Comparison of ENCODE assay signal across 16 cellular contexts in genomic region chr9:128022886-128023285, GRCh38. TPM values are rescaled to one million over a fixed set of nuclear protein-coding genes. Genes with fewer than 3 reads are reported as not detected.
DNase-seq lines count a peak whose midpoint lies in the region; ATAC-seq and TF ChIP-seq lines count a peak whose summit lies in the region.
"Had no signal": no experiment of that assay in that cellular context is flagged by ENCODE, and none has a peak within 500 bp of the region (broad histone marks: within the 10 kb centered on the region; RNA-seq: fewer than 3 reads in every experiment).

No MANE protein-coding gene starts in this region.

- POLR2A ChIA-PET in CD8-positive, alpha-beta T cell (lab: Charles Lee) = interaction anchor here (1.0 to 16.9 kb wide), 3 partner anchors 16 to 67 kb away, joined by 3 to 467 read pairs (median 12); partner anchors contain the start of gene EEIG1
- POLR2A ChIA-PET in activated CD8-positive, alpha-beta T cell treated with anti-CD3 and anti-CD28 coated beads, Interleukin-2, amount 10 ng/mL, durations not matched to agents 7 days and 5 days (lab: Charles Lee) = interaction anchor here (1.3 kb wide), 1 partner anchor 15 kb away, joined by 5 read pairs; no protein-coding TSS in a partner anchor
- POLR2A ChIA-PET in naive thymus-derived CD4-positive, alpha-beta T cell (lab: Charles Lee) = interaction anchor here (1.2 to 28.4 kb wide), 4 partner anchors 7 to 53 kb away, joined by 5 to 1511 read pairs (median 268); partner anchors contain the start of gene EEIG1

- no peak for TF ChIP-seq CTCF in CD8-positive, alpha-beta T cell (IDR thresholded peaks at IDR 0.05)

- ATAC-seq in CD8-positive, alpha-beta T cell = no peak
- no peak for ATAC-seq in activated CD8-positive, alpha-beta T cell treated with anti-CD3 and anti-CD28 coated beads, Interleukin-2, amount 10 ng/mL, durations not matched to agents 7 days and 5 days
- ATAC-seq in naive thymus-derived CD4-positive, alpha-beta T cell = no peak
- ATAC-seq: left lung had no signal

- peaks cover 69% of the 10 kb centered on the region for H3K4me1 ChIP-seq in CD8-positive, alpha-beta T cell (ENCODE audit: insufficient read depth, low read length)
- H3K4me1 ChIP-seq in naive thymus-derived CD4-positive, alpha-beta T cell (ENCODE audit: control insufficient read depth in 2 of 2, insufficient read depth in 2 of 2, low read length in 2 of 2) = peaks cover 65 to 69% of the 10 kb centered on the region in 2 donors
- H3K4me1 ChIP-seq: SJCRH30 had no signal

- intact Hi-C loops in CD8-positive, alpha-beta T cell (cut with DNase I, micrococcal nuclease) = loop anchor here in 1 of 2 experiments (10.0 kb wide), 1 partner anchor 882 kb away; no protein-coding TSS in a partner anchor
- intact Hi-C loops in naive thymus-derived CD4-positive, alpha-beta T cell (cut with micrococcal nuclease) = no loop called here

- DNase-seq in CD8-positive, alpha-beta T cell = no peak
- DNase-seq in M059J (ENCODE audit: low read depth) (peak; percentile 79), NOMO-1 treated with dmso at 0.1 percent for 144 hours (lab: John Stamatoyannopoulos, UW; ENCODE audit: unreplicated experiment) (no peak), NCI-H774 (lab: John Stamatoyannopoulos, UW) (no peak)
- DNase-seq in activated CD8-positive, alpha-beta T cell treated with anti-CD3 and anti-CD28 coated beads, Interleukin-2, amount 10 ng/mL, durations not matched to agents 7 days and 5 days = no peak
- no peak for DNase-seq in naive thymus-derived CD4-positive, alpha-beta T cell
- DNase-seq in activated CD8-positive, alpha-beta memory T cell treated with anti-CD3 and anti-CD28 coated beads, Interleukin-2, amount 50 U/mL, for 48 hours = no peak
- DNase-seq: activated B cell treated with CpG ODN at 0.5 μM for 24 hours, activated T-cell treated with anti-CD3 and anti-CD28 coated beads for 4 hours, heart right ventricle, left lung, NCI-H1417 treated with DMSO at 0.1 percent for 48 hours, NCI-H524 treated with DMSO at 0.1 percent for 48 hours, SJCRH30, small intestine, testis had no signal

- H3K27me3 ChIP-seq in CD8-positive, alpha-beta T cell (ENCODE audit: insufficient read depth, low read length) = no peaks in the 10 kb centered on the region
- no peaks in the 10 kb centered on the region for H3K27me3 ChIP-seq in naive thymus-derived CD4-positive, alpha-beta T cell (ENCODE audit: control insufficient read depth in 2 of 2, insufficient read depth in 2 of 2, low read length in 2 of 2)
- H3K27me3 ChIP-seq: heart right ventricle, left lung, testis had no signal

- no peaks in the 10 kb centered on the region for H3K9me3 ChIP-seq in CD8-positive, alpha-beta T cell (ENCODE audit: low read length)
- no peaks in the 10 kb centered on the region for H3K9me3 ChIP-seq in naive thymus-derived CD4-positive, alpha-beta T cell (ENCODE audit: control insufficient read depth in 2 of 3, low read length in 3 of 3)
- H3K9me3 ChIP-seq: heart right ventricle, left lung, SJCRH30, testis had no signal

- peak overlapping the region; percentile 21 for H3K4me3 Mint-ChIP-seq in CD8-positive, alpha-beta T cell
- H3K4me3 Mint-ChIP-seq in activated CD8-positive, alpha-beta T cell treated with anti-CD3 and anti-CD28 coated beads, Interleukin-2, amount 10 ng/mL, durations not matched to agents 7 days and 5 days = no peak overlapping the region
- peak overlapping the region; percentile 25 to 90 (median 68) for H3K4me3 Mint-ChIP-seq in naive thymus-derived CD4-positive, alpha-beta T cell
- H3K4me3 Mint-ChIP-seq: activated B cell treated with CpG ODN at 0.5 μM for 24 hours had no signal

- peak overlapping the region; percentile 19 for H3K27ac ChIP-seq in CD8-positive, alpha-beta T cell (ENCODE audit: low read depth, low read length)
- H3K27ac ChIP-seq in naive thymus-derived CD4-positive, alpha-beta T cell (ENCODE audit: low read depth, low read length) = peak overlapping the region; percentile 96
- H3K27ac ChIP-seq: left lung, SJCRH30, testis had no signal

- no peak overlapping the region for H3K4me3 ChIP-seq in CD8-positive, alpha-beta T cell (ENCODE audit: low read depth, low read length)
- H3K4me3 ChIP-seq in naive thymus-derived CD4-positive, alpha-beta T cell (ENCODE audit: low read length) = no peak overlapping the region
- H3K4me3 ChIP-seq: heart right ventricle, left lung, SJCRH30, testis had no signal

- H3K4me1 Mint-ChIP-seq in CD8-positive, alpha-beta T cell (ENCODE audit: low read depth) = peaks cover 78% of the 10 kb centered on the region
- H3K4me1 Mint-ChIP-seq in activated CD8-positive, alpha-beta T cell treated with anti-CD3 and anti-CD28 coated beads, Interleukin-2, amount 10 ng/mL, durations not matched to agents 7 days and 5 days (ENCODE audit: low read depth) = peaks cover 79% of the 10 kb centered on the region
- peaks cover 55 to 86% (median 78%) of the 10 kb centered on the region in 7 donors for H3K4me1 Mint-ChIP-seq in naive thymus-derived CD4-positive, alpha-beta T cell

- no peaks in the 10 kb centered on the region for H3K36me3 Mint-ChIP-seq in CD8-positive, alpha-beta T cell
- H3K36me3 Mint-ChIP-seq in activated CD8-positive, alpha-beta T cell treated with anti-CD3 and anti-CD28 coated beads, Interleukin-2, amount 10 ng/mL, durations not matched to agents 7 days and 5 days (ENCODE audit: low read depth) = no peaks in the 10 kb centered on the region
- H3K36me3 Mint-ChIP-seq in naive thymus-derived CD4-positive, alpha-beta T cell = peaks cover 0 to 4% (median 0%) of the 10 kb centered on the region in 5 donors

- H3K36me3 ChIP-seq in CD8-positive, alpha-beta T cell (ENCODE audit: insufficient read depth, low read length) = no peaks in the 10 kb centered on the region
- no peaks in the 10 kb centered on the region for H3K36me3 ChIP-seq in naive thymus-derived CD4-positive, alpha-beta T cell (ENCODE audit: control insufficient read depth in 2 of 3, insufficient read depth in 3 of 3, low read length in 3 of 3)
- H3K36me3 ChIP-seq: heart right ventricle, left lung, SJCRH30 had no signal

- no peaks in the 10 kb centered on the region for H3K9me3 Mint-ChIP-seq in CD8-positive, alpha-beta T cell
- no peaks in the 10 kb centered on the region for H3K9me3 Mint-ChIP-seq in activated CD8-positive, alpha-beta T cell treated with anti-CD3 and anti-CD28 coated beads, Interleukin-2, amount 10 ng/mL, durations not matched to agents 7 days and 5 days (ENCODE audit: insufficient read depth)
- H3K9me3 Mint-ChIP-seq in naive thymus-derived CD4-positive, alpha-beta T cell = peaks cover 0 to 2% (median 0%) of the 10 kb centered on the region in 11 donors
- H3K9me3 Mint-ChIP-seq: activated B cell treated with CpG ODN at 0.5 μM for 24 hours had no signal

- no peaks in the 10 kb centered on the region for H3K27me3 Mint-ChIP-seq in CD8-positive, alpha-beta T cell (ENCODE audit: low read depth)
- H3K27me3 Mint-ChIP-seq in activated CD8-positive, alpha-beta T cell treated with anti-CD3 and anti-CD28 coated beads, Interleukin-2, amount 10 ng/mL, durations not matched to agents 7 days and 5 days (ENCODE audit: low read depth) = no peaks in the 10 kb centered on the region
- H3K27me3 Mint-ChIP-seq in naive thymus-derived CD4-positive, alpha-beta T cell = no peaks in the 10 kb centered on the region
- H3K27me3 Mint-ChIP-seq: activated B cell treated with CpG ODN at 0.5 μM for 24 hours had no signal

- peak overlapping the region; percentile 99 for H3K27ac Mint-ChIP-seq in CD8-positive, alpha-beta T cell
- H3K27ac Mint-ChIP-seq in activated CD8-positive, alpha-beta T cell treated with anti-CD3 and anti-CD28 coated beads, Interleukin-2, amount 10 ng/mL, durations not matched to agents 7 days and 5 days = peak overlapping the region; percentile 62
- peak overlapping the region; percentile 73 to 100 (median 98) for H3K27ac Mint-ChIP-seq in naive thymus-derived CD4-positive, alpha-beta T cell
- H3K27ac Mint-ChIP-seq: activated B cell treated with CpG ODN at 0.5 μM for 24 hours had no signal

- CTCF ChIA-PET in CD8-positive, alpha-beta T cell (lab: Charles Lee) = interaction anchor here (1.1 to 23.0 kb wide), 3 partner anchors 9 to 74 kb away, joined by 3 to 678 read pairs (median 45); no protein-coding TSS in a partner anchor
- CTCF ChIA-PET in activated CD8-positive, alpha-beta T cell treated with anti-CD3 and anti-CD28 coated beads, Interleukin-2, amount 10 ng/mL, durations not matched to agents 7 days and 5 days (lab: Charles Lee) = no interaction called here
- CTCF ChIA-PET in naive thymus-derived CD4-positive, alpha-beta T cell (lab: Charles Lee) = interaction anchor here (0.6 to 17.1 kb wide), 3 partner anchors 16 to 66 kb away, joined by 3 to 262 read pairs (median 8); partner anchors contain the start of gene EEIG1

RNA-seq across cellular contexts. Expression of gene EEIG1, which starts 42.1 kb away (rescaled TPM):
- 100 to 1,000 TPM; 359 to 378 TPM for total RNA-seq in CD8-positive, alpha-beta T cell
- 4.3 and 35.5 TPM in 2 replicates for total RNA-seq in M059J (2014; rRNA removed; shearing (Covaris generic))
- 100 to 1,000 TPM; 227 to 232 TPM for total RNA-seq in activated CD8-positive, alpha-beta T cell treated with anti-CD3 and anti-CD28 coated beads, Interleukin-2, amount 10 ng/mL, durations not matched to agents 7 days and 5 days
- total RNA-seq in naive thymus-derived CD4-positive, alpha-beta T cell = 100 to 1,000 TPM; 252 to 664 (median 347) TPM
- 100 to 1,000 TPM; 124 to 297 TPM for polyA plus RNA-seq in naive thymus-derived CD4-positive, alpha-beta T cell

RNA-seq across cellular contexts. Expression of gene NAIF1, which starts 44.2 kb away (rescaled TPM):
- total RNA-seq in CD8-positive, alpha-beta T cell = 10 to 100 TPM; 14.4 to 15.0 TPM
- 10.5 and 13.7 TPM in 2 replicates for total RNA-seq in M059J (2014; rRNA removed; shearing (Covaris generic))
- 10 to 100 TPM; 13.3 to 15.4 TPM for total RNA-seq in activated CD8-positive, alpha-beta T cell treated with anti-CD3 and anti-CD28 coated beads, Interleukin-2, amount 10 ng/mL, durations not matched to agents 7 days and 5 days
- 10 to 100 TPM; 10.7 to 13.3 (median 11.8) TPM for total RNA-seq in naive thymus-derived CD4-positive, alpha-beta T cell
- 10 to 100 TPM in 1 of 2 donors, 1 to 10 TPM in 1; 8.6 to 14.8 TPM for polyA plus RNA-seq in naive thymus-derived CD4-positive, alpha-beta T cell

RNA-seq across cellular contexts. Expression of gene SLC25A25, which starts 45.1 kb away (rescaled TPM):
- 10 to 100 TPM; 12.1 to 12.2 TPM for total RNA-seq in CD8-positive, alpha-beta T cell
- total RNA-seq in M059J (2014; rRNA removed; shearing (Covaris generic)) = 8.7 and 19.8 TPM in 2 replicates
- total RNA-seq in activated CD8-positive, alpha-beta T cell treated with anti-CD3 and anti-CD28 coated beads, Interleukin-2, amount 10 ng/mL, durations not matched to agents 7 days and 5 days = 10 to 100 TPM; 17.2 to 19.2 TPM
- total RNA-seq in naive thymus-derived CD4-positive, alpha-beta T cell = 10 to 100 TPM; 12.4 to 26.3 (median 15.1) TPM
- 10 to 100 TPM in 1 of 2 donors, 1 to 10 TPM in 1; 8.4 to 14.7 TPM for polyA plus RNA-seq in naive thymus-derived CD4-positive, alpha-beta T cell
